Comparison of ENCODE assay signal across 8 cellular contexts in the genomic region with DNA sequence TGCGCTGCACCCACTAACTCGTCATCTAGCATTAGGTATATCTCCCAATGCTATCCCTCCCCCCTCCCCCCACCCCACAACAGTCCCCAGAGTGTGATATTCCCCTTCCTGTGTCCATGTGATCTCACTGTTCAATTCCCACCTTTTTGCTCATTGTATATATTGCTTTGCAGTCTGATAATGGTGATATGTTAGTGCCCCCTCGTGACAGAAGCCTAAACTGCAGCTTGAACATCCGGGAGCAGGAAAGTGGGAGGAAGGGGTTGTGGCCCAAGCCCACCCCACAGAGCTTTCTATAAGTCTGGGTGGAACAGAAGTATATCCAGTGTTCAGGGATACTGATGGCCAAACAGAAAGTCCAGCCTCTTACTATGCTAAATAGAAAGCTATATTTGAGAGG. TPM values are rescaled to one million over a fixed set of nuclear protein-coding genes. Genes with fewer than 3 reads are reported as not detected.
A peak's percentile ranks its signal among the peaks of the same experiment; 100 is the strongest.
DNase-seq lines count a peak whose midpoint lies in the region; ATAC-seq, FAIRE-seq and TF ChIP-seq lines count a peak whose summit lies in the region.
"Not testable (repeated sequence)": the region's sequence is repeated elsewhere in the genome, so short reads cannot be mapped to it uniquely, and the experiment has no call there.

No MANE protein-coding gene starts in this region.

- not testable (repeated sequence) for H3K9me3 ChIP-seq in astrocyte (ENCODE audit: insufficient read depth, low read depth, low read length)

- not testable (repeated sequence) for H3K27ac Mint-ChIP-seq in astrocyte (ENCODE audit: unreplicated experiment); naive thymus-derived CD8-positive, alpha-beta T cell; stimulated activated naive CD8-positive, alpha-beta T cell treated with anti-CD3 and anti-CD28 coated beads, Interleukin-15, amount 100 ng/mL, for 72 hours

- H3K27me3 ChIP-seq in astrocyte (ENCODE audit: insufficient read depth, low read length): not testable (repeated sequence)

- H4K20me1 ChIP-seq in astrocyte (ENCODE audit: insufficient read depth, low read length): not testable (repeated sequence)

- H3K4me1 Mint-ChIP-seq in astrocyte (ENCODE audit: low read depth, unreplicated experiment); naive thymus-derived CD8-positive, alpha-beta T cell; stimulated activated naive CD8-positive, alpha-beta T cell treated with anti-CD3 and anti-CD28 coated beads, Interleukin-15, amount 100 ng/mL, for 72 hours: not testable (repeated sequence)

- peak; percentile 34 for FAIRE-seq in astrocyte (lab: Jason Lieb, UNC)

- not testable (repeated sequence) for H3K4me1 ChIP-seq in astrocyte (ENCODE audit: insufficient read depth, low read length)

- ATAC-seq in naive thymus-derived CD8-positive, alpha-beta T cell; stimulated activated naive CD8-positive, alpha-beta T cell treated with anti-CD3 and anti-CD28 coated beads, Interleukin-15, amount 100 ng/mL, for 72 hours: not testable (repeated sequence)

- DNase-seq in DMS114 treated with DMSO at 0.1 percent for 48 hours (lab: John Stamatoyannopoulos, UW; ENCODE audit: unreplicated experiment) (peak; percentile 21), HK-2 (ENCODE audit: unreplicated experiment) (peak; percentile 17), NCI-H446 (lab: John Stamatoyannopoulos, UW) (peak; percentile 0 to 18), foreskin melanocyte (peak; percentile 15)
- DNase-seq in astrocyte (ENCODE audit: low read depth): not testable (repeated sequence)
- peak in 6 of 10 donors; percentile 3 to 24 (median 20) for DNase-seq in naive thymus-derived CD8-positive, alpha-beta T cell
- DNase-seq in stimulated activated naive CD8-positive, alpha-beta T cell treated with anti-CD3 and anti-CD28 coated beads, Interleukin-15, amount 100 ng/mL, for 72 hours: peak; percentile 10 to 11

- not testable (repeated sequence) for H3K4me3 ChIP-seq in astrocyte (ENCODE audit: insufficient read depth, low read depth, low read length)

- H3K4me2 ChIP-seq in astrocyte (ENCODE audit: low read length): not testable (repeated sequence)

- H3K36me3 ChIP-seq in astrocyte (ENCODE audit: insufficient read depth, low read length): not testable (repeated sequence)

- POLR2A ChIA-PET in naive thymus-derived CD8-positive, alpha-beta T cell (lab: Charles Lee): not testable (repeated sequence)

- H3K27me3 Mint-ChIP-seq in astrocyte (ENCODE audit: low read depth, unreplicated experiment); naive thymus-derived CD8-positive, alpha-beta T cell: not testable (repeated sequence)
- peaks cover 14% of the 10 kb centered on the region for H3K27me3 Mint-ChIP-seq in stimulated activated naive CD8-positive, alpha-beta T cell treated with anti-CD3 and anti-CD28 coated beads, Interleukin-15, amount 100 ng/mL, for 72 hours

- TF ChIP-seq CTCF in VCaP (conservative IDR thresholded peaks at IDR 0.05) (peak; percentile 29; the same call in 1 of the 2 replicates), astrocyte (IDR thresholded peaks at IDR 0.05; ENCODE audit: insufficient read depth, low read depth, low read length) (peak; percentile 38)

- H3K9me3 Mint-ChIP-seq in astrocyte (ENCODE audit: unreplicated experiment); naive thymus-derived CD8-positive, alpha-beta T cell; stimulated activated naive CD8-positive, alpha-beta T cell treated with anti-CD3 and anti-CD28 coated beads, Interleukin-15, amount 100 ng/mL, for 72 hours: not testable (repeated sequence)

- H3K9ac ChIP-seq in astrocyte (ENCODE audit: low read length): not testable (repeated sequence)

- not testable (repeated sequence) for H2AFZ ChIP-seq in astrocyte (ENCODE audit: low read depth, low read length)

- not testable (repeated sequence) for H3K79me2 ChIP-seq in astrocyte (ENCODE audit: insufficient read depth, low read length)

- H3K27ac ChIP-seq in VCaP; astrocyte (ENCODE audit: low read depth, low read length): not testable (repeated sequence)

- not testable (repeated sequence) for H3K36me3 Mint-ChIP-seq in astrocyte (ENCODE audit: low read depth, unreplicated experiment); naive thymus-derived CD8-positive, alpha-beta T cell

- not testable (repeated sequence) for H3K4me3 Mint-ChIP-seq in astrocyte (ENCODE audit: unreplicated experiment); naive thymus-derived CD8-positive, alpha-beta T cell; stimulated activated naive CD8-positive, alpha-beta T cell treated with anti-CD3 and anti-CD28 coated beads, Interleukin-15, amount 100 ng/mL, for 72 hours

RNA-seq across cellular contexts. Expression of a gene that starts 29.6 kb away (rescaled TPM):
- total RNA-seq in astrocyte: 0.07 TPM in 1 of 2 replicates, not detected in the other
- total RNA-seq in naive thymus-derived CD8-positive, alpha-beta T cell: not detected
- polyA plus RNA-seq in naive thymus-derived CD8-positive, alpha-beta T cell: under 1 TPM in 1 of 3 donors, not detected in 2; 0.15 TPM
